In the genomic region with DNA sequence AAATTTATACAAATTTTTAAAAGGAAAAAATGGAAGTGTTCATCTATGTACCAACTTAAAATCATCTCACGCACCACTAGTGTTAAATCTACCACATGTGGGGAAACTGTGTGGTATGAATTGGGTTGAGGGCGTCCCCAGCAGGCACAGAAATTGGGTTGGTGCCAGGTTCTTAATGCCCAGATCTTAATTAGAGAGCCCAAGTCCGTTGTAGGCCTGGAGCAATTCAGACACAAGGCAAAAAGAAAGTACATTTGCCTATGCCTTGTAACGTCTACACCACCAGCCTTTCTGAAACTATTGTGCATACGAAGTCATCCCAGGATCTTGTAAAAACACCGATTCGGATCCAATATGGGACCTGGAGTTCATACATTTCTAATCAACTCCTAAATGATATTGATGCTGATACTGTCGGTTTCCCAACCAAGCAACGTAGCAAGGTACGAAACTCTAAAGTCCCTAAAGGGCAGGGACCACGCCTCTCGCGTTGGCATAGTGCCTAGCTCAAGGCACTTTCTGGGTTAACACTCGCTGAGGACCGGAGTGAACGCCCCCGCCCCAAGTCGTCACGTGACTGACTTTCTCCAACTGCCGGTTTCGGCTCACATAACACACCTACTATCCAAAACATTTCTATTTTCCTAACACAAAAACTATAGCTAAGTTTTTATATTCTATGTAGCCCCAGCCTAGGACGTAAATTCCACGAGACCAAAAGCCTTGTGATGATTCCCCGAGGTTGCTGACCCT, we compare ENCODE assay signal across 8 cellular contexts. TPM values are rescaled to one million over a fixed set of nuclear protein-coding genes. Genes with fewer than 3 reads are reported as not detected.
A peak's percentile ranks its signal among the peaks of the same experiment; 100 is the strongest.
DNase-seq lines count a peak whose midpoint lies in the region; ATAC-seq and TF ChIP-seq lines count a peak whose summit lies in the region.

No MANE protein-coding gene starts in this region.

- H3K4me3 Mint-ChIP-seq in Calu3 (ENCODE audit: low read depth, unreplicated experiment) (peak overlapping the region; percentile 86), IgD-negative memory B cell (peak overlapping the region; percentile 94 to 100 (median 100))

- peaks cover 5 to 59% (median 18%) of the 10 kb centered on the region in 3 donors for H3K4me1 ChIP-seq in gastroesophageal sphincter
- peaks cover 18% of the 10 kb centered on the region for H3K4me1 ChIP-seq in testis

- no peak for TF ChIP-seq EP300 in gastroesophageal sphincter (IDR thresholded peaks at IDR 0.05)

- no peaks in the 10 kb centered on the region for H3K27me3 Mint-ChIP-seq in Calu3 (ENCODE audit: unreplicated experiment)
- no peaks in the 10 kb centered on the region for H3K27me3 Mint-ChIP-seq in IgD-negative memory B cell

- peaks cover 67% of the 10 kb centered on the region for H3K36me3 Mint-ChIP-seq in Calu3 (ENCODE audit: insufficient read depth, unreplicated experiment)
- no peaks in the 10 kb centered on the region for H3K36me3 Mint-ChIP-seq in IgD-negative memory B cell

- 3% methylated on average over 8 to 20 of the region's 24 CpGs for WGBS in gastroesophageal sphincter (ENCODE audit: low coverage in 1 of 2), 2 donors
- 1 to 2% methylated on average over 24 of the region's 24 CpGs for WGBS in testis, 2 donors

- no peaks in the 10 kb centered on the region for H3K9me3 Mint-ChIP-seq in Calu3 (ENCODE audit: low read depth, unreplicated experiment)
- no peaks in the 10 kb centered on the region for H3K9me3 Mint-ChIP-seq in IgD-negative memory B cell

- H3K27ac ChIP-seq in gastroesophageal sphincter (peak overlapping the region; percentile 75 to 90 (median 86)), testis (peak overlapping the region; percentile 88 to 89)

- H3K9me3 ChIP-seq in gastroesophageal sphincter (no peaks in the 10 kb centered on the region), testis (no peaks in the 10 kb centered on the region)

- H3K4me1 Mint-ChIP-seq in Calu3 (ENCODE audit: low read depth, unreplicated experiment): peaks cover 25% of the 10 kb centered on the region
- H3K4me1 Mint-ChIP-seq in IgD-negative memory B cell: peaks cover 26 to 45% (median 35%) of the 10 kb centered on the region in 3 donors

- TF ChIP-seq CTCF in Calu3 (IDR thresholded peaks at IDR 0.05; ENCODE audit: unreplicated experiment): no peak
- TF ChIP-seq CTCF in gastroesophageal sphincter (IDR thresholded peaks at IDR 0.05): no peak
- no peak for TF ChIP-seq CTCF in testis (IDR thresholded peaks at IDR 0.05)

- H3K36me3 ChIP-seq in gastroesophageal sphincter (peaks cover 0 to 17% of the 10 kb centered on the region in 2 donors), testis (ENCODE audit: low read depth, missing control alignments) (no peaks in the 10 kb centered on the region)

- TF ChIP-seq POLR2A in gastroesophageal sphincter (IDR thresholded peaks at IDR 0.05) (no peak), testis (IDR thresholded peaks at IDR 0.05) (no peak)

- H3K4me3 ChIP-seq in gastroesophageal sphincter: peak overlapping the region; percentile 71 to 81
- peak overlapping the region; percentile 82 to 93 for H3K4me3 ChIP-seq in testis

- peak overlapping the region; percentile 99 for H3K27ac Mint-ChIP-seq in Calu3 (ENCODE audit: unreplicated experiment)
- H3K27ac Mint-ChIP-seq in IgD-negative memory B cell: peak overlapping the region; percentile 90 to 100 (median 100)

- CTCF ChIA-PET in Calu3 (lab: Charles Lee): interaction anchor here (0.7 kb wide), 1 partner anchor 236 kb away, joined by 3 read pairs; no protein-coding TSS in a partner anchor

- peak; percentile 33 for ATAC-seq in GM21515 (IDR thresholded peaks at IDR 0.05; ENCODE audit: unreplicated experiment)
- peak; percentile 57 for ATAC-seq in gastroesophageal sphincter

- no peaks in the 10 kb centered on the region for H3K27me3 ChIP-seq in gastroesophageal sphincter
- no peaks in the 10 kb centered on the region for H3K27me3 ChIP-seq in testis

- BruUV-seq in Calu3 (replicated peaks; lab: Mats Ljungman, UMichigan): TSS peak; percentile 89

- intact Hi-C loops in Calu3 (cut with micrococcal nuclease; ENCODE audit: unreplicated experiment): loop anchor here (5.0 kb wide), 1 partner anchor 295 kb away; no protein-coding TSS in a partner anchor
- intact Hi-C loops in testis (cut with DNase I; ENCODE audit: low total_unique reads): loop anchor here (10.0 kb wide), 1 partner anchor 233 kb away; no protein-coding TSS in a partner anchor

- DNase-seq in Calu3: peak; percentile 80
- peak; percentile 59 to 64 for DNase-seq in SHP77 (lab: John Stamatoyannopoulos, UW)
- DNase-seq in activated naive CD4-positive, alpha-beta T cell (lab: John Stamatoyannopoulos, UW): peak; percentile 30 to 63 (median 48)
- DNase-seq in occipital lobe (lab: John Stamatoyannopoulos, UW): peak; percentile 60
- peak; percentile 79 for DNase-seq in testis

RNA-seq across cellular contexts. Expression of a gene that starts 0.9 kb away (rescaled TPM):
- total RNA-seq in Calu3 (2022): 328 and 343 TPM in 2 replicates
- polyA plus RNA-seq in IgD-negative memory B cell: 144 TPM
- total RNA-seq in gastroesophageal sphincter: 100 to 1,000 TPM; 163 to 198 (median 177) TPM
- 301 TPM for total RNA-seq in occipital lobe
- 100 to 1,000 TPM; 103 to 136 TPM for total RNA-seq in testis
- polyA plus RNA-seq in testis (ENCODE audit: insufficient read depth, low read depth, low replicate concordance): 114 TPM

RNA-seq across cellular contexts. Expression of a gene that starts 48.7 kb away (rescaled TPM):
- total RNA-seq in Calu3 (2022) (not detected in 2 replicates), gastroesophageal sphincter (not detected), occipital lobe (not detected), testis (10 to 100 TPM in 1 of 2 donors, 1 to 10 TPM in 1; 7.9 to 17.2 TPM)
- polyA plus RNA-seq in IgD-negative memory B cell (not detected), testis (ENCODE audit: insufficient read depth, low read depth, low replicate concordance) (40.6 TPM)

RNA-seq across cellular contexts. Expression of a gene that starts 55.7 kb away (rescaled TPM):
- total RNA-seq in Calu3 (2022): 24.0 and 30.1 TPM in 2 replicates
- polyA plus RNA-seq in IgD-negative memory B cell: 4.1 TPM
- total RNA-seq in gastroesophageal sphincter: 10 to 100 TPM; 14.9 to 26.9 (median 24.1) TPM
- total RNA-seq in occipital lobe: 50.2 TPM
- total RNA-seq in testis: 10 to 100 TPM; 33.4 to 36.8 TPM
- polyA plus RNA-seq in testis (ENCODE audit: insufficient read depth, low read depth, low replicate concordance): 17.4 TPM

Comparison
In these comparisons a context has a peak if more than half of its experiments do, and no peak if none do; other contexts are left out.
1. Peak in every context shown above with its lines: DNase-seq, ATAC-seq, H3K4me3 ChIP-seq and H3K27ac ChIP-seq.